Comparison of ENCODE assay signal across 12 cellular contexts in genomic region chr17:39606434-39607056, GRCh38. TPM values are rescaled to one million over a fixed set of nuclear protein-coding genes. Genes with fewer than 3 reads are reported as not detected.
A peak's percentile ranks its signal among the peaks of the same experiment; 100 is the strongest.
DNase-seq lines count a peak whose midpoint lies in the region; ATAC-seq, FAIRE-seq and TF ChIP-seq lines count a peak whose summit lies in the region.
"Had no signal": no experiment of that assay in that cellular context is flagged by ENCODE, and none has a peak within 500 bp of the region (broad histone marks: within the 10 kb centered on the region; RNA-seq: fewer than 3 reads in every experiment).

No MANE protein-coding gene starts in this region.

- H3K4me3 ChIP-seq in NT2/D1 (ENCODE audit: insufficient read length, low read depth) = peak overlapping the region; percentile 27
- H3K4me3 ChIP-seq in heart right ventricle = peak overlapping the region; percentile 10 to 37 (median 24)
- H3K4me3 ChIP-seq in pancreas = peak overlapping the region in 2 of 4 donors; percentile 20 to 32

- peak overlapping the region; percentile 43 for H3K9ac ChIP-seq in NT2/D1 (ENCODE audit: insufficient read length, low read depth)

- peak in 4 of 8 donors; percentile 16 to 19 (median 16) for ATAC-seq in heart right ventricle
- ATAC-seq in pancreas = peak; percentile 39 to 70 (median 53)
- no peak for ATAC-seq in HG03280 (IDR thresholded peaks at IDR 0.05; ENCODE audit: unreplicated experiment)
- no peak for ATAC-seq in HG03469 (IDR thresholded peaks at IDR 0.05; ENCODE audit: unreplicated experiment)
- no peak for ATAC-seq in HG02623 (IDR thresholded peaks at IDR 0.05; ENCODE audit: unreplicated experiment)

- H3K36me3 ChIP-seq in NT2/D1 (ENCODE audit: insufficient read depth, insufficient read length, low read length) = no peaks in the 10 kb centered on the region
- no peaks in the 10 kb centered on the region for H3K36me3 ChIP-seq in heart right ventricle
- H3K36me3 ChIP-seq in pancreas = no peaks in the 10 kb centered on the region

- BruUV-seq in Calu3 (replicated peaks; lab: Mats Ljungman, UMichigan) = no TSS peak

- no peak overlapping the region for H3K27ac Mint-ChIP-seq in Calu3 (ENCODE audit: unreplicated experiment)
- H3K27ac Mint-ChIP-seq: CD8-positive, alpha-beta memory T cell had no signal

- H3K4me3 Mint-ChIP-seq in Calu3 (ENCODE audit: low read depth, unreplicated experiment) = peak overlapping the region; percentile 61

- peaks cover 46% of the 10 kb centered on the region for H3K4me1 Mint-ChIP-seq in Calu3 (ENCODE audit: low read depth, unreplicated experiment)

- no peak for TF ChIP-seq CTCF in Calu3 (IDR thresholded peaks at IDR 0.05; ENCODE audit: unreplicated experiment)
- TF ChIP-seq CTCF in heart right ventricle (IDR thresholded peaks at IDR 0.05) = no peak
- no peak for TF ChIP-seq CTCF in pancreas (IDR thresholded peaks at IDR 0.05)

- intact Hi-C loops in Calu3 (cut with micrococcal nuclease; ENCODE audit: unreplicated experiment) (no loop called here), heart right ventricle (cut with DNase I) (no loop called here), pancreas (cut with DNase I) (no loop called here)

- H3K36me3 Mint-ChIP-seq in Calu3 (ENCODE audit: insufficient read depth, unreplicated experiment) = peaks cover 46% of the 10 kb centered on the region
- H3K36me3 Mint-ChIP-seq: CD8-positive, alpha-beta memory T cell had no signal

- FAIRE-seq in pancreas (lab: Jason Lieb, UNC) = no peak
- FAIRE-seq: GM19239 had no signal

- no peaks in the 10 kb centered on the region for H3K9me3 Mint-ChIP-seq in Calu3 (ENCODE audit: low read depth, unreplicated experiment)

- WGBS in heart right ventricle, 2 donors = 1% methylated on average over 54 to 66 of the region's 66 CpGs
- 1% methylated on average over 38 to 66 of the region's 66 CpGs for WGBS in pancreas, 2 donors

- H3K27me3 Mint-ChIP-seq in Calu3 (ENCODE audit: unreplicated experiment) = peaks cover 100% of the 10 kb centered on the region

- CTCF ChIA-PET in Calu3 (lab: Charles Lee) = interaction anchor here (0.5 to 76.7 kb wide), 44 partner anchors 13 to 1009 kb away, joined by 3 to 42089 read pairs (median 4); partner anchors contain the start of genes CDC6, ERBB2, GRB7 and GSDMA

- H3K9me3 ChIP-seq in NT2/D1 (ENCODE audit: insufficient read depth, low read length) = no peaks in the 10 kb centered on the region
- no peaks in the 10 kb centered on the region for H3K9me3 ChIP-seq in heart right ventricle
- H3K9me3 ChIP-seq in pancreas = no peaks in the 10 kb centered on the region

- DNase-seq in Calu3 = peak; percentile 100
- DNase-seq in NT2/D1 (ENCODE audit: low read depth, low spot score) = no peak
- DNase-seq in heart right ventricle = no peak
- peak in 2 of 6 donors; percentile 33 to 71 for DNase-seq in pancreas
- no peak for DNase-seq in SW 1271 (lab: John Stamatoyannopoulos, UW)
- DNase-seq: CD8-positive, alpha-beta memory T cell; NCI-H1436 treated with DMSO at 0.1 percent for 48 hours; stimulated activated CD4-positive, alpha-beta T cell treated with anti-CD3 and anti-CD28 coated beads, Interleukin-12 subunit alpha, Interleukin-12 subunit beta, amount 100 ng/mL, for 4 hours had no signal

- H3K27ac ChIP-seq in heart right ventricle (no peak overlapping the region), pancreas (no peak overlapping the region)

- peaks cover 17% of the 10 kb centered on the region for H3K4me1 ChIP-seq in NT2/D1 (ENCODE audit: insufficient read depth, insufficient read length)
- H3K4me1 ChIP-seq in heart right ventricle = peaks cover 19 to 42% (median 32%) of the 10 kb centered on the region in 9 donors
- peaks cover 7 to 15% (median 10%) of the 10 kb centered on the region in 3 donors for H3K4me1 ChIP-seq in pancreas

- H3K27me3 ChIP-seq in NT2/D1 (ENCODE audit: insufficient read depth, insufficient read length) (peaks cover 99% of the 10 kb centered on the region), heart right ventricle (peaks cover 42 to 98% (median 90%) of the 10 kb centered on the region in 7 donors), pancreas (peaks cover 0 to 46% (median 17%) of the 10 kb centered on the region in 4 donors)

RNA-seq across cellular contexts. Expression of gene NEUROD2, which starts 1.2 kb away (rescaled TPM):
- total RNA-seq in Calu3 (2022) (not detected in 2 replicates), heart right ventricle (not detected), pancreas (not detected)
- polyA plus RNA-seq in heart right ventricle (not detected), pancreas (under 1 TPM in 1 of 2 donors, not detected in 1; 0.04 TPM)
- total RNA-seq: CD8-positive, alpha-beta memory T cell had no signal
- polyA plus RNA-seq: CD8-positive, alpha-beta memory T cell had no signal

RNA-seq across cellular contexts. Expression of gene PPP1R1B, which starts 20.2 kb away (rescaled TPM):
- 8.3 and 11.1 TPM in 2 replicates for total RNA-seq in Calu3 (2022)
- 1 to 10 TPM in 2 of 10 donors, under 1 TPM in 7, not detected in 1; 0.28 to 1.1 (median 0.63) TPM for total RNA-seq in heart right ventricle
- 1 to 10 TPM in 1 of 2 donors, under 1 TPM in 1; 0.80 to 2.1 TPM for polyA plus RNA-seq in heart right ventricle
- total RNA-seq in pancreas = 10 to 100 TPM; 42.8 to 74.3 (median 62.8) TPM
- polyA plus RNA-seq in pancreas = 100 to 1,000 TPM in 1 of 2 donors, 10 to 100 TPM in 1; 99.1 to 201 TPM
- total RNA-seq: CD8-positive, alpha-beta memory T cell had no signal
- polyA plus RNA-seq: CD8-positive, alpha-beta memory T cell had no signal

RNA-seq across cellular contexts. Expression of gene STARD3, which starts 30.4 kb away (rescaled TPM):
- total RNA-seq in Calu3 (2022) (2,579 and 2,697 TPM in 2 replicates), heart right ventricle (10 to 100 TPM; 14.2 to 25.3 (median 19.6) TPM), pancreas (10 to 100 TPM; 24.4 to 35.7 (median 27.2) TPM)
- polyA plus RNA-seq in heart right ventricle (10 to 100 TPM; 39.2 to 46.1 TPM), pancreas (10 to 100 TPM; 64.5 to 73.8 TPM)

RNA-seq across cellular contexts. Expression of gene TCAP, which starts 58.6 kb away (rescaled TPM):
- total RNA-seq in Calu3 (2022) (51.5 and 61.1 TPM in 2 replicates), heart right ventricle (1,000 to 10,000 TPM; 3,683 to 6,290 (median 4,342) TPM), pancreas (1 to 10 TPM in 1 of 6 donors, under 1 TPM in 5; 0.13 to 2.0 (median 0.30) TPM)
- polyA plus RNA-seq in heart right ventricle (1,000 to 10,000 TPM; 2,452 to 2,624 TPM), pancreas (1 to 10 TPM; 1.1 to 3.0 TPM)
- polyA plus RNA-seq: CD8-positive, alpha-beta memory T cell had no signal

Comparison
In these comparisons a context has a peak if more than half of its experiments do, and no peak if none do; other contexts are left out.
1. ATAC-seq: peak in pancreas (4 of 4); none in HG03280 (single experiment), HG03469 (single experiment) and HG02623 (single experiment).
2. RNA of gene STARD3, which starts 30.4 kb away (total RNA-seq): 2,579 to 2,697 TPM in Calu3; 24.4 to 35.7 TPM in pancreas and 14.2 to 25.3 TPM in heart right ventricle; every median in the first group is over 10 times any median in the second.